17 cellular contexts compared by ENCODE assay signal in the genomic region with DNA sequence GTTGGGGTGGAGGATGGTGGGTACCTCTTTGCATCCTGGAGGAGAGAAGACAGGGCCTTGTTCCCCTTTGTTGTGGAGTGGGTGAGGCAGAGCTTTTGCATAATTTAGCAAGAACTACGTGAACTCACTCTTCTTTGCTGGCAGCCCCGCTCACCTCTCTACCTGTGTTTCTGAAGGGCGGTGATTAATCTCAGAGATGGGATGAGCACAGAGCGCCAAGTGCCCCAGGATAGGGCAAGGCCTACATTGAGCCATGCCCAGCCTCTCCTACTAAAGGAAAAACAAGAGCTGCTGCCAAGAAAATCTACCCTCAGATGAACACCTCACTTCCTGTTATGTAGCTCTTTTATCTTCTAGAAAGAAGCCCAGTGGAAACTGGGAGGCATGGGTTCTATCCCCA.
"Had no signal": no experiment of that assay in that cellular context is flagged by ENCODE, and none has a peak within 500 bp of the region (broad histone marks: within the 10 kb centered on the region; RNA-seq: fewer than 3 reads in every experiment).

No MANE protein-coding gene starts in this region.

- H3K27me3 ChIP-seq: gastrocnemius medialis, neural progenitor cell, testis, upper lobe of right lung had no signal

- H3K4me1 ChIP-seq: gastrocnemius medialis, left ventricle myocardium inferior, neural progenitor cell, testis, upper lobe of right lung had no signal

- H3K27ac Mint-ChIP-seq: neural progenitor cell, progenitor cell of endocrine pancreas had no signal

- H3K36me3 Mint-ChIP-seq: neural progenitor cell had no signal

- H3K9me3 Mint-ChIP-seq: neural progenitor cell had no signal

- H3K4me1 Mint-ChIP-seq: neural progenitor cell had no signal

- H3K36me3 ChIP-seq: gastrocnemius medialis, left ventricle myocardium inferior, neural progenitor cell, upper lobe of right lung had no signal

- DNase-seq: activated CD4-positive, CD25-positive, alpha-beta regulatory T cell; activated gamma-delta T cell; caudate nucleus; dorsolateral prefrontal cortex; gastrocnemius medialis; head of caudate nucleus; left ventricle myocardium inferior; mammary epithelial cell; SIG-M5; stimulated activated CD4-positive, alpha-beta T cell treated with anti-CD3 and anti-CD28 coated beads, Interleukin-4, amount 100 ng/mL, for 1 hour; T-helper 1 cell; T-helper 9 cell; testis; upper lobe of right lung had no signal

- H3K27ac ChIP-seq: dorsolateral prefrontal cortex, gastrocnemius medialis, left ventricle myocardium inferior, neural progenitor cell, testis, upper lobe of right lung had no signal

- ATAC-seq: gastrocnemius medialis, SK-N-SH treated with all-trans-retinoic acid at 6 μM for 48 hours, upper lobe of right lung had no signal

- H3K4me3 ChIP-seq: dorsolateral prefrontal cortex, gastrocnemius medialis, left ventricle myocardium inferior, neural progenitor cell, testis, upper lobe of right lung had no signal

- H3K9me3 ChIP-seq: gastrocnemius medialis, left ventricle myocardium inferior, testis, upper lobe of right lung had no signal

- H3K4me3 Mint-ChIP-seq: neural progenitor cell had no signal
